In the genomic region with DNA sequence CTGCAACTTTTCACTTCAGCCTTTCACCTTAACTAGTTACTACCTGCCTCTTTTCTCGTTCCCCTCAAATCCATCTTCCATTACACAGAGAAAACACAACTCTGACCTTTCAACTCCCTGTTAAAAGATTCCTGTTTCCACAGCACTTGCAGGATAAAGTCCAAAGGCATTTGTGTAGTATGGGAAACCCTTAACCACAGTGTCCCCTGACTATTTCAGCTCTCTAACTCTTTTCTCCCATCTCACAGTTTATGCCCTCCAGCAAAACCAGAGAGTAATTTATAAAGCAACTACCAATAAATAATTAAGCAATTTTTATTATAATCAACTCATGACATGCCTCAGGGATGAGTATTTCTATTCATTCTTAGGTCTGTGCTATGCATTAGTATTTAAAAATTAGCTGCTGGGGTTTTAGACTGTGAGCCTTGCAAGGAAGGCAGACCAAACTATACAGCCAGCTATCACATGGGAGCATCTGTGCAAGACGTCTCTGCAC, we compare ENCODE assay signal across 1 cellular context.
TF ChIP-seq lines count a peak whose summit lies in the region.

No MANE protein-coding gene starts in this region.

TF ChIP-seq in HepG2, 621 proteins besides CTCF, POLR2A, EP300 and RAD21 (continued from another document and continues in another):
- TF ChIP-seq ZNF33A (CRISPR knock-in tag; IDR thresholded peaks at IDR 0.05; ENCODE audit: borderline replicate concordance) (no peak), FOSL1 (CRISPR knock-in tag; IDR thresholded peaks at IDR 0.05; ENCODE audit: borderline replicate concordance) (no peak), SAP130 (CRISPR knock-in tag; IDR thresholded peaks at IDR 0.05; ENCODE audit: low read depth) (peak; percentile 44; the same call in 1 of the 2 replicates), ZNF772 (CRISPR knock-in tag; IDR thresholded peaks at IDR 0.05) (no peak), SIX4 (CRISPR knock-in tag; IDR thresholded peaks at IDR 0.05) (0 out of 2 replicates have a peak, but pooled peaks have one; percentile 15), ATAD3A (CRISPR knock-in tag; IDR thresholded peaks at IDR 0.05) (no peak), ARID2 (CRISPR knock-in tag; IDR thresholded peaks at IDR 0.05; ENCODE audit: borderline replicate concordance) (no peak), THYN1 (CRISPR knock-in tag; IDR thresholded peaks at IDR 0.05; ENCODE audit: borderline replicate concordance, low read depth) (no peak), SETDB1 (CRISPR knock-in tag; IDR thresholded peaks at IDR 0.05; ENCODE audit: borderline replicate concordance) (no peak), IRF9 (CRISPR knock-in tag; IDR thresholded peaks at IDR 0.05; ENCODE audit: borderline replicate concordance) (no peak), ZNF776 (CRISPR knock-in tag; IDR thresholded peaks at IDR 0.05) (no peak), ZNF781 (CRISPR knock-in tag; IDR thresholded peaks at IDR 0.05; ENCODE audit: borderline replicate concordance, not compliant biosample characterization) (no peak), ELF3 (CRISPR knock-in tag; IDR thresholded peaks at IDR 0.05) (0 out of 2 replicates have a peak, but pooled peaks have one; percentile 7), PATZ1 (CRISPR knock-in tag; IDR thresholded peaks at IDR 0.05) (no peak), ZNF350 (CRISPR knock-in tag; IDR thresholded peaks at IDR 0.05; ENCODE audit: borderline replicate concordance, low read depth) (no peak), ZKSCAN1 (IDR thresholded peaks at IDR 0.05; ENCODE audit: low read length) (no peak), ZNF644 (CRISPR knock-in tag; IDR thresholded peaks at IDR 0.05; ENCODE audit: low read depth) (peak; percentile 73; the same call in 1 of the 2 replicates), SRF (IDR thresholded peaks at IDR 0.05; ENCODE audit: low read depth, low read length) (no peak), ZNF839 (CRISPR knock-in tag; IDR thresholded peaks at IDR 0.05; ENCODE audit: borderline replicate concordance) (no peak), TP53 (CRISPR knock-in tag; conservative IDR thresholded peaks at IDR 0.05) (no peak), ZNF274 (CRISPR knock-in tag; IDR thresholded peaks at IDR 0.05) (no peak), FIP1L1 (IDR thresholded peaks at IDR 0.05; ENCODE audit: borderline replicate concordance, insufficient read depth, low read depth, low read length) (no peak), SAFB2 (CRISPR knock-in tag; IDR thresholded peaks at IDR 0.05; ENCODE audit: borderline replicate concordance, low read depth) (no peak)
- TF ChIP-seq, protein P1, sequence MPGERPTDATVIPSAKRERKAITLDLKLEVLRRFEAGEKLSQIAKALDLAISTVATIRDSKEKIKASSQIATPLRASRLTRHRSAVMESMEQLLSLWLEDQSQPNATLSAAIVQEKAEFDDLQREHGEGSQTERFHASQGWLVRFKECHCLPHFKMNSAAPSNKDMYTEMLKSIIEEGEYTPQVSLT (CRISPR knock-in tag; IDR thresholded peaks at IDR 0.05; ENCODE audit: borderline replicate concordance, low read depth), result no peak
- TF ChIP-seq, protein P2, sequence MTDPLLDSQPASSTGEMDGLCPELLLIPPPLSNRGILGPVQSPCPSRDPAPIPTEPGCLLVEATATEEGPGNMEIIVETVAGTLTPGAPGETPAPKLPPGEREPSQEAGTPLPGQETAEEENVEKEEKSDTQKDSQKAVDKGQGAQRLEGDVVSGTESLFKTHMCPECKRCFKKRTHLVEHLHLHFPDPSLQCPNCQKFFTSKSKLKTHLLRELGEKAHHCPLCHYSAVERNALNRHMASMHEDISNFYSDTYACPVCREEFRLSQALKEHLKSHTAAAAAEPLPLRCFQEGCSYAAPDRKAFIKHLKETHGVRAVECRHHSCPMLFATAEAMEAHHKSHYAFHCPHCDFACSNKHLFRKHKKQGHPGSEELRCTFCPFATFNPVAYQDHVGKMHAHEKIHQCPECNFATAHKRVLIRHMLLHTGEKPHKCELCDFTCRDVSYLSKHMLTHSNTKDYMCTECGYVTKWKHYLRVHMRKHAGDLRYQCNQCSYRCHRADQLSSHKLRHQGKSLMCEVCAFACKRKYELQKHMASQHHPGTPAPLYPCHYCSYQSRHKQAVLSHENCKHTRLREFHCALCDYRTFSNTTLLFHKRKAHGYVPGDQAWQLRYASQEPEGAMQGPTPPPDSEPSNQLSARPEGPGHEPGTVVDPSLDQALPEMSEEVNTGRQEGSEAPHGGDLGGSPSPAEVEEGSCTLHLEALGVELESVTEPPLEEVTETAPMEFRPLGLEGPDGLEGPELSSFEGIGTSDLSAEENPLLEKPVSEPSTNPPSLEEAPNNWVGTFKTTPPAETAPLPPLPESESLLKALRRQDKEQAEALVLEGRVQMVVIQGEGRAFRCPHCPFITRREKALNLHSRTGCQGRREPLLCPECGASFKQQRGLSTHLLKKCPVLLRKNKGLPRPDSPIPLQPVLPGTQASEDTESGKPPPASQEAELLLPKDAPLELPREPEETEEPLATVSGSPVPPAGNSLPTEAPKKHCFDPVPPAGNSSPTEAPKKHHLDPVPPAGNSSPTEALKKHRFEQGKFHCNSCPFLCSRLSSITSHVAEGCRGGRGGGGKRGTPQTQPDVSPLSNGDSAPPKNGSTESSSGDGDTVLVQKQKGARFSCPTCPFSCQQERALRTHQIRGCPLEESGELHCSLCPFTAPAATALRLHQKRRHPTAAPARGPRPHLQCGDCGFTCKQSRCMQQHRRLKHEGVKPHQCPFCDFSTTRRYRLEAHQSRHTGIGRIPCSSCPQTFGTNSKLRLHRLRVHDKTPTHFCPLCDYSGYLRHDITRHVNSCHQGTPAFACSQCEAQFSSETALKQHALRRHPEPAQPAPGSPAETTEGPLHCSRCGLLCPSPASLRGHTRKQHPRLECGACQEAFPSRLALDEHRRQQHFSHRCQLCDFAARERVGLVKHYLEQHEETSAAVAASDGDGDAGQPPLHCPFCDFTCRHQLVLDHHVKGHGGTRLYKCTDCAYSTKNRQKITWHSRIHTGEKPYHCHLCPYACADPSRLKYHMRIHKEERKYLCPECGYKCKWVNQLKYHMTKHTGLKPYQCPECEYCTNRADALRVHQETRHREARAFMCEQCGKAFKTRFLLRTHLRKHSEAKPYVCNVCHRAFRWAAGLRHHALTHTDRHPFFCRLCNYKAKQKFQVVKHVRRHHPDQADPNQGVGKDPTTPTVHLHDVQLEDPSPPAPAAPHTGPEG (CRISPR knock-in tag; IDR thresholded peaks at IDR 0.05), result no peak
- TF ChIP-seq, protein P3, sequence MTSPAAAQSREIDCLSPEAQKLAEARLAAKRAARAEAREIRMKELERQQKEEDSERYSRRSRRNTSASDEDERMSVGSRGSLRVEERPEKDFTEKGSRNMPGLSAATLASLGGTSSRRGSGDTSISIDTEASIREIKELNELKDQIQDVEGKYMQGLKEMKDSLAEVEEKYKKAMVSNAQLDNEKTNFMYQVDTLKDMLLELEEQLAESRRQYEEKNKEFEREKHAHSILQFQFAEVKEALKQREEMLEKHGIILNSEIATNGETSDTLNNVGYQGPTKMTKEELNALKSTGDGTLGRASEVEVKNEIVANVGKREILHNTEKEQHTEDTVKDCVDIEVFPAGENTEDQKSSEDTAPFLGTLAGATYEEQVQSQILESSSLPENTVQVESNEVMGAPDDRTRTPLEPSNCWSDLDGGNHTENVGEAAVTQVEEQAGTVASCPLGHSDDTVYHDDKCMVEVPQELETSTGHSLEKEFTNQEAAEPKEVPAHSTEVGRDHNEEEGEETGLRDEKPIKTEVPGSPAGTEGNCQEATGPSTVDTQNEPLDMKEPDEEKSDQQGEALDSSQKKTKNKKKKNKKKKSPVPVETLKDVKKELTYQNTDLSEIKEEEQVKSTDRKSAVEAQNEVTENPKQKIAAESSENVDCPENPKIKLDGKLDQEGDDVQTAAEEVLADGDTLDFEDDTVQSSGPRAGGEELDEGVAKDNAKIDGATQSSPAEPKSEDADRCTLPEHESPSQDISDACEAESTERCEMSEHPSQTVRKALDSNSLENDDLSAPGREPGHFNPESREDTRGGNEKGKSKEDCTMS (CRISPR knock-in tag; conservative IDR thresholded peaks at IDR 0.05), result no peak
- TF ChIP-seq, protein P4, sequence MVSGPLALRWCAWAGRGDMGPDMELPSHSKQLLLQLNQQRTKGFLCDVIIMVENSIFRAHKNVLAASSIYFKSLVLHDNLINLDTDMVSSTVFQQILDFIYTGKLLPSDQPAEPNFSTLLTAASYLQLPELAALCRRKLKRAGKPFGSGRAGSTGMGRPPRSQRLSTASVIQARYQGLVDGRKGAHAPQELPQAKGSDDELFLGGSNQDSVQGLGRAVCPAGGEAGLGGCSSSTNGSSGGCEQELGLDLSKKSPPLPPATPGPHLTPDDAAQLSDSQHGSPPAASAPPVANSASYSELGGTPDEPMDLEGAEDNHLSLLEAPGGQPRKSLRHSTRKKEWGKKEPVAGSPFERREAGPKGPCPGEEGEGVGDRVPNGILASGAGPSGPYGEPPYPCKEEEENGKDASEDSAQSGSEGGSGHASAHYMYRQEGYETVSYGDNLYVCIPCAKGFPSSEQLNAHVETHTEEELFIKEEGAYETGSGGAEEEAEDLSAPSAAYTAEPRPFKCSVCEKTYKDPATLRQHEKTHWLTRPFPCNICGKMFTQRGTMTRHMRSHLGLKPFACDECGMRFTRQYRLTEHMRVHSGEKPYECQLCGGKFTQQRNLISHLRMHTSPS (CRISPR knock-in tag; IDR thresholded peaks at IDR 0.05; ENCODE audit: low read depth), result no peak
- TF ChIP-seq, protein P5, sequence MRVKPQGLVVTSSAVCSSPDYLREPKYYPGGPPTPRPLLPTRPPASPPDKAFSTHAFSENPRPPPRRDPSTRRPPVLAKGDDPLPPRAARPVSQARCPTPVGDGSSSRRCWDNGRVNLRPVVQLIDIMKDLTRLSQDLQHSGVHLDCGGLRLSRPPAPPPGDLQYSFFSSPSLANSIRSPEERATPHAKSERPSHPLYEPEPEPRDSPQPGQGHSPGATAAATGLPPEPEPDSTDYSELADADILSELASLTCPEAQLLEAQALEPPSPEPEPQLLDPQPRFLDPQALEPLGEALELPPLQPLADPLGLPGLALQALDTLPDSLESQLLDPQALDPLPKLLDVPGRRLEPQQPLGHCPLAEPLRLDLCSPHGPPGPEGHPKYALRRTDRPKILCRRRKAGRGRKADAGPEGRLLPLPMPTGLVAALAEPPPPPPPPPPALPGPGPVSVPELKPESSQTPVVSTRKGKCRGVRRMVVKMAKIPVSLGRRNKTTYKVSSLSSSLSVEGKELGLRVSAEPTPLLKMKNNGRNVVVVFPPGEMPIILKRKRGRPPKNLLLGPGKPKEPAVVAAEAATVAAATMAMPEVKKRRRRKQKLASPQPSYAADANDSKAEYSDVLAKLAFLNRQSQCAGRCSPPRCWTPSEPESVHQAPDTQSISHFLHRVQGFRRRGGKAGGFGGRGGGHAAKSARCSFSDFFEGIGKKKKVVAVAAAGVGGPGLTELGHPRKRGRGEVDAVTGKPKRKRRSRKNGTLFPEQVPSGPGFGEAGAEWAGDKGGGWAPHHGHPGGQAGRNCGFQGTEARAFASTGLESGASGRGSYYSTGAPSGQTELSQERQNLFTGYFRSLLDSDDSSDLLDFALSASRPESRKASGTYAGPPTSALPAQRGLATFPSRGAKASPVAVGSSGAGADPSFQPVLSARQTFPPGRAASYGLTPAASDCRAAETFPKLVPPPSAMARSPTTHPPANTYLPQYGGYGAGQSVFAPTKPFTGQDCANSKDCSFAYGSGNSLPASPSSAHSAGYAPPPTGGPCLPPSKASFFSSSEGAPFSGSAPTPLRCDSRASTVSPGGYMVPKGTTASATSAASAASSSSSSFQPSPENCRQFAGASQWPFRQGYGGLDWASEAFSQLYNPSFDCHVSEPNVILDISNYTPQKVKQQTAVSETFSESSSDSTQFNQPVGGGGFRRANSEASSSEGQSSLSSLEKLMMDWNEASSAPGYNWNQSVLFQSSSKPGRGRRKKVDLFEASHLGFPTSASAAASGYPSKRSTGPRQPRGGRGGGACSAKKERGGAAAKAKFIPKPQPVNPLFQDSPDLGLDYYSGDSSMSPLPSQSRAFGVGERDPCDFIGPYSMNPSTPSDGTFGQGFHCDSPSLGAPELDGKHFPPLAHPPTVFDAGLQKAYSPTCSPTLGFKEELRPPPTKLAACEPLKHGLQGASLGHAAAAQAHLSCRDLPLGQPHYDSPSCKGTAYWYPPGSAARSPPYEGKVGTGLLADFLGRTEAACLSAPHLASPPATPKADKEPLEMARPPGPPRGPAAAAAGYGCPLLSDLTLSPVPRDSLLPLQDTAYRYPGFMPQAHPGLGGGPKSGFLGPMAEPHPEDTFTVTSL (CRISPR knock-in tag; IDR thresholded peaks at IDR 0.05; ENCODE audit: borderline replicate concordance), result peak; percentile 77; the same call in 1 of the 2 replicates
